Comparison of ENCODE assay signal across 1 cellular context in genomic region chr7:1225462-1226154, GRCh38.
TF ChIP-seq lines count a peak whose summit lies in the region.

No MANE protein-coding gene starts in this region.

TF ChIP-seq in WTC11, 78 proteins besides CTCF, POLR2A, EP300 and RAD21 (continued from another document):
- TF ChIP-seq ZNF532 (CRISPR knock-in tag; IDR thresholded peaks at IDR 0.05; ENCODE audit: borderline replicate concordance): no peak
- 0 out of 2 replicates have a peak, but pooled peaks have one; percentile 18 for TF ChIP-seq SP1 (CRISPR knock-in tag; conservative IDR thresholded peaks at IDR 0.05)
- TF ChIP-seq KAT7 (CRISPR knock-in tag; IDR thresholded peaks at IDR 0.05; ENCODE audit: borderline replicate concordance): no peak
